20 cellular contexts compared by ENCODE assay signal in the genomic region with DNA sequence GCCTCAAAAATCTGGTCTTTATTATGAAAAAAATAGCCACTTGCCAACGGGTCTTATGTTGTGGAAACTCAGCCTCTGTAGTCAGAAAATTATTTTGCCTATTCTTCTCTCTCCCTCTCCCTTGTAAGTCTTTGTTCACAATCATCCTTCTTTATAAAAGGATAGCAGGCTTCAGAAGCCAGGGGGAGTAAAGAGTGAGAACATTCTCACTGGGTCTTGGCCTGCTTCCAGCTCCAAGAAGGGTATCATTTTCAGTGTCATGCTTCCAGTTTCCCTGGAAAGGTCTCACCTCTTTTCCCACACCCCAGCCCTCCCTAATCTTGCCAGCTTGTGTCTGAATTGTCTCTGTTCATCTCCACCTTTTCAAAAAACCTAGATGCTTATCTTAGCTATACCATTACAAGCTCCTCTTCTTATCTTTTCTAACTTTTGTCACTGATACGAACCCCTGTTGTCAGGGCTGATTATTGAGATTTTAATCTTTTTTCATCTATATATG.
DNase-seq lines count a peak whose midpoint lies in the region; ATAC-seq and TF ChIP-seq lines count a peak whose summit lies in the region.
"Had no signal": no experiment of that assay in that cellular context is flagged by ENCODE, and none has a peak within 500 bp of the region (broad histone marks: within the 10 kb centered on the region; RNA-seq: fewer than 3 reads in every experiment).

No MANE protein-coding gene starts in this region.

- no peaks in the 10 kb centered on the region for H3K27me3 ChIP-seq in HAP-1 (ENCODE audit: low read depth)
- H3K27me3 ChIP-seq in endodermal cell (ENCODE audit: control insufficient read depth, insufficient read depth, low read length, poor library complexity, severe bottlenecking) = no peaks in the 10 kb centered on the region
- H3K27me3 ChIP-seq: heart right ventricle, pancreas, uterus had no signal

- H3K27ac Mint-ChIP-seq in endodermal cell = no peak overlapping the region
- H3K27ac Mint-ChIP-seq: B cell; brain; IgD-negative memory B cell; stimulated activated naive B cell treated with anti-CD40 and anti-IgM and Interleukin-4, amounts not matched to agents 10 μg/mL and 1 μg/mL and 100 μg/mL, for 72 hours had no signal

- H3K4me1 Mint-ChIP-seq in endodermal cell = no peaks in the 10 kb centered on the region
- H3K4me1 Mint-ChIP-seq: B cell; brain; IgD-negative memory B cell; stimulated activated naive B cell treated with anti-CD40 and anti-IgM and Interleukin-4, amounts not matched to agents 10 μg/mL and 1 μg/mL and 100 μg/mL, for 72 hours had no signal

- H3K4me3 ChIP-seq in HAP-1 (no peak overlapping the region), endodermal cell (ENCODE audit: low read length) (no peak overlapping the region), mucosa of descending colon (no peak overlapping the region)
- H3K4me3 ChIP-seq: heart right ventricle, pancreas, uterus had no signal

- no peak for ATAC-seq in mucosa of descending colon
- ATAC-seq: heart right ventricle; pancreas; stimulated activated naive B cell treated with anti-CD40 and anti-IgM and Interleukin-4, amounts not matched to agents 10 μg/mL and 1 μg/mL and 100 μg/mL, for 72 hours had no signal

- peaks cover 5% of the 10 kb centered on the region for H3K27me3 Mint-ChIP-seq in endodermal cell (ENCODE audit: insufficient read depth)
- H3K27me3 Mint-ChIP-seq: B cell; brain; IgD-negative memory B cell; stimulated activated naive B cell treated with anti-CD40 and anti-IgM and Interleukin-4, amounts not matched to agents 10 μg/mL and 1 μg/mL and 100 μg/mL, for 72 hours had no signal

- DNase-seq in COR-L47 (lab: John Stamatoyannopoulos, UW) = peak; percentile 84
- peak; percentile 48 to 64 for DNase-seq in HAP-1 (ENCODE audit: low spot score in 2 of 2)
- DNase-seq in NCI-H446 treated with DMSO at 0.1 percent for 48 hours (lab: John Stamatoyannopoulos, UW) = peak; percentile 37
- DNase-seq in endodermal cell = peak; percentile 69
- no peak for DNase-seq in activated T-cell treated with anti-CD3 and anti-CD28 coated beads for 4 hours
- no peak for DNase-seq in superior temporal gyrus (ENCODE audit: extremely low spot score)
- DNase-seq in activated naive CD4-positive, alpha-beta T cell treated with anti-CD3 and anti-CD28 coated beads, Interleukin-2, amount 50 U/mL, for 16 hours = no peak
- DNase-seq in mucosa of descending colon = no peak
- DNase-seq: activated gamma-delta T cell treated with Interleukin-2 at 50 U/mL for 16 hours; dermis blood vessel endothelial cell; DND-41; heart right ventricle; kidney glomerular epithelial cell; NCI-H1436; pancreas; stimulated activated naive B cell treated with anti-CD40 and anti-IgM and Interleukin-4, amounts not matched to agents 10 μg/mL and 1 μg/mL and 100 μg/mL, for 72 hours; uterus had no signal

- in situ Hi-C loops in HAP-1 (cut with MboI; ENCODE audit: low sequenced_read_pairs) = no loop called here

- intact Hi-C loops in mucosa of descending colon (cut with DNase I, micrococcal nuclease) = no loop called here

- H3K36me3 Mint-ChIP-seq in endodermal cell (ENCODE audit: low read depth) = no peaks in the 10 kb centered on the region
- H3K36me3 Mint-ChIP-seq: brain; IgD-negative memory B cell; stimulated activated naive B cell treated with anti-CD40 and anti-IgM and Interleukin-4, amounts not matched to agents 10 μg/mL and 1 μg/mL and 100 μg/mL, for 72 hours had no signal

- no peaks in the 10 kb centered on the region for H3K4me1 ChIP-seq in HAP-1
- peaks cover 10% of the 10 kb centered on the region for H3K4me1 ChIP-seq in endodermal cell (ENCODE audit: control insufficient read depth, insufficient read depth, low read length)
- H3K4me1 ChIP-seq in mucosa of descending colon (ENCODE audit: low read depth) = no peaks in the 10 kb centered on the region
- H3K4me1 ChIP-seq: heart right ventricle, pancreas, uterus had no signal

- H3K27ac ChIP-seq in endodermal cell (ENCODE audit: low read depth, low read length) = no peak overlapping the region
- H3K27ac ChIP-seq: heart right ventricle, pancreas, uterus had no signal

- H3K36me3 ChIP-seq in HAP-1 (replicated peaks) = no peaks in the 10 kb centered on the region
- H3K36me3 ChIP-seq in endodermal cell (ENCODE audit: control insufficient read depth, insufficient read depth, low read length) = no peaks in the 10 kb centered on the region
- H3K36me3 ChIP-seq in mucosa of descending colon (ENCODE audit: low read depth) = no peaks in the 10 kb centered on the region
- H3K36me3 ChIP-seq: heart right ventricle, pancreas, uterus had no signal

- TF ChIP-seq CTCF in endodermal cell (conservative IDR thresholded peaks at IDR 0.05) = peak; percentile 73
- no peak for TF ChIP-seq CTCF in mucosa of descending colon (IDR thresholded peaks at IDR 0.05)

- H3K9me3 ChIP-seq in HAP-1 (no peaks in the 10 kb centered on the region), endodermal cell (ENCODE audit: control insufficient read depth, low read length) (no peaks in the 10 kb centered on the region), mucosa of descending colon (no peaks in the 10 kb centered on the region)
- H3K9me3 ChIP-seq: heart right ventricle, pancreas, uterus had no signal

- 55% methylated on average over 2 of the region's 2 CpGs; no CpG with 5 or more reads in 1 of the 2 experiments for WGBS in endodermal cell (ENCODE audit: insufficient coverage in 1 of 2, insufficient read length in 1 of 2), 2 experiments

- H3K4me3 Mint-ChIP-seq in endodermal cell = no peak overlapping the region
- H3K4me3 Mint-ChIP-seq: B cell; brain; IgD-negative memory B cell; stimulated activated naive B cell treated with anti-CD40 and anti-IgM and Interleukin-4, amounts not matched to agents 10 μg/mL and 1 μg/mL and 100 μg/mL, for 72 hours had no signal

- H3K9ac ChIP-seq in endodermal cell (ENCODE audit: extremely low read depth, low read length, poor library complexity, severe bottlenecking) = no peak overlapping the region

- H3K9me3 Mint-ChIP-seq in endodermal cell = no peaks in the 10 kb centered on the region
- H3K9me3 Mint-ChIP-seq: stimulated activated naive B cell treated with anti-CD40 and anti-IgM and Interleukin-4, amounts not matched to agents 10 μg/mL and 1 μg/mL and 100 μg/mL, for 72 hours had no signal

Comparison
In these comparisons a context has a peak if more than half of its experiments do, and no peak if none do; other contexts are left out.
1. DNase-seq: peak in COR-L47 (single experiment), HAP-1 (2 of 2), NCI-H446 treated with DMSO at 0.1 percent for 48 hours (single experiment) and endodermal cell (single experiment); none in activated T-cell treated with anti-CD3 and anti-CD28 coated beads for 4 hours (single experiment), superior temporal gyrus (single experiment), activated naive CD4-positive, alpha-beta T cell treated with anti-CD3 and anti-CD28 coated beads, Interleukin-2, amount 50 U/mL, for 16 hours (single experiment) and mucosa of descending colon (0 of 3).